Comparison of ENCODE assay signal across 2 cellular contexts in the genomic region with DNA sequence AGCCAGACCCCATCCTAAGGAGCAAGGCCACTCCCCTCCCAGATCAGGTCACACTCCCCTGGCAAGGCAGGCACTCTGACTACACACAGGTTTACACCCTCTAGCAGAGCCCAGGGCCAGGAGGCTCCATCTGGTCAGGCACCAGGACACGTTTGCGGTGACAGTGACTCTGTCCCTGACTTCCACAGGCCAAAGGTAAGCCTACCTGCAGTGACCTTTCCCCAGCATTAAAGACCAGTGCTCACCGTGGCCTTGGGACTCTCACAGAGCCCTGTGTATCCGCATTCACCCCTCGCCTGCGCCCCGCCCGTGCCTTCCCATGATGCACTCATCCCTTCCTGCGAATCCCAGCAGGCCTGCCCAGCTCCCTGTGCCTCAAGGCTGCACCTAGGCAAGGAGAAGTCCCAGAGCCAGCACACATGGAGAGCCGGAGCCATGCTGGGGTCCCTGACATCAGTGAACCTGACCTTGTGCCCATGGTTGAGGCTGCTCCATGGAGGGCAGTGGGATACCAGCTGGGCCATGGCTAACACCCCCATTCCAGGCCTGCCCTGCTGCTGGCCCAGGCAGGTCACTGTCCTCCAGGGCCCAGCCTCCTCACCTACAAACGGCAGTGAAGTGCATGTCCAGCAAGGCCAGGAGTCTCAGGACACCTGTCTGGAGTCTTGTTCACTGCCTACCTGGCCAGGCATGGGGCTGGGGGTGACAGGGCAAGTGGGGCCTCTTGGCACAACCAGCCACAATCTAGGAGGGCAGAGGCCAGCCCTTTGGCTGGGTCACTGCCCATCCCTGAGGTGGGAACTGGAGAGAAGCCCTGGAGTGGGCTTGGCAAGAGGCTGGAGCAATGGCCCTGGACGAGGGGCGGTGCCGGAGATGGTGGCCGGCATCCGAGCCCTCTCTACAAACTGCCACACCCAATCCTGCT.
TF ChIP-seq lines count a peak whose summit lies in the region.

No MANE protein-coding gene starts in this region.

TF ChIP-seq in WTC11, 78 proteins besides CTCF, POLR2A, EP300 and RAD21:
- TF ChIP-seq JUN (CRISPR knock-in tag; IDR thresholded peaks at IDR 0.05): no peak
- no peak for TF ChIP-seq ZNF138 (CRISPR knock-in tag; conservative IDR thresholded peaks at IDR 0.05)
- no peak for TF ChIP-seq KAT7 (CRISPR knock-in tag; IDR thresholded peaks at IDR 0.05; ENCODE audit: borderline replicate concordance)
- no peak for TF ChIP-seq ELF4 (CRISPR knock-in tag; IDR thresholded peaks at IDR 0.05; ENCODE audit: low read depth)
- no peak for TF ChIP-seq SMAD4 (CRISPR knock-in tag; IDR thresholded peaks at IDR 0.05)
- TF ChIP-seq CREB1 (CRISPR knock-in tag; IDR thresholded peaks at IDR 0.05): no peak
- TF ChIP-seq, protein P1, sequence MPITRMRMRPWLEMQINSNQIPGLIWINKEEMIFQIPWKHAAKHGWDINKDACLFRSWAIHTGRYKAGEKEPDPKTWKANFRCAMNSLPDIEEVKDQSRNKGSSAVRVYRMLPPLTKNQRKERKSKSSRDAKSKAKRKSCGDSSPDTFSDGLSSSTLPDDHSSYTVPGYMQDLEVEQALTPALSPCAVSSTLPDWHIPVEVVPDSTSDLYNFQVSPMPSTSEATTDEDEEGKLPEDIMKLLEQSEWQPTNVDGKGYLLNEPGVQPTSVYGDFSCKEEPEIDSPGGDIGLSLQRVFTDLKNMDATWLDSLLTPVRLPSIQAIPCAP (CRISPR knock-in tag; IDR thresholded peaks at IDR 0.05): no peak
- TF ChIP-seq SMAD3 (CRISPR knock-in tag; IDR thresholded peaks at IDR 0.05; ENCODE audit: borderline replicate concordance): no peak
- no peak for TF ChIP-seq TCF7 (CRISPR knock-in tag; IDR thresholded peaks at IDR 0.05; ENCODE audit: low read depth)
- TF ChIP-seq TEAD4 (CRISPR knock-in tag; IDR thresholded peaks at IDR 0.05): no peak
- no peak for TF ChIP-seq NR2C2 (CRISPR knock-in tag; IDR thresholded peaks at IDR 0.05)
- TF ChIP-seq ZNF121 (CRISPR knock-in tag; IDR thresholded peaks at IDR 0.05): no peak
- TF ChIP-seq CREM (CRISPR knock-in tag; IDR thresholded peaks at IDR 0.05): no peak
- no peak for TF ChIP-seq RORB (CRISPR knock-in tag; IDR thresholded peaks at IDR 0.05)

TF ChIP-seq in HepG2, 621 proteins besides CTCF, POLR2A, EP300 and RAD21 (continues in another document):
- TF ChIP-seq, protein P2, sequence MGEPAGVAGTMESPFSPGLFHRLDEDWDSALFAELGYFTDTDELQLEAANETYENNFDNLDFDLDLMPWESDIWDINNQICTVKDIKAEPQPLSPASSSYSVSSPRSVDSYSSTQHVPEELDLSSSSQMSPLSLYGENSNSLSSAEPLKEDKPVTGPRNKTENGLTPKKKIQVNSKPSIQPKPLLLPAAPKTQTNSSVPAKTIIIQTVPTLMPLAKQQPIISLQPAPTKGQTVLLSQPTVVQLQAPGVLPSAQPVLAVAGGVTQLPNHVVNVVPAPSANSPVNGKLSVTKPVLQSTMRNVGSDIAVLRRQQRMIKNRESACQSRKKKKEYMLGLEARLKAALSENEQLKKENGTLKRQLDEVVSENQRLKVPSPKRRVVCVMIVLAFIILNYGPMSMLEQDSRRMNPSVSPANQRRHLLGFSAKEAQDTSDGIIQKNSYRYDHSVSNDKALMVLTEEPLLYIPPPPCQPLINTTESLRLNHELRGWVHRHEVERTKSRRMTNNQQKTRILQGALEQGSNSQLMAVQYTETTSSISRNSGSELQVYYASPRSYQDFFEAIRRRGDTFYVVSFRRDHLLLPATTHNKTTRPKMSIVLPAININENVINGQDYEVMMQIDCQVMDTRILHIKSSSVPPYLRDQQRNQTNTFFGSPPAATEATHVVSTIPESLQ (CRISPR knock-in tag; conservative IDR thresholded peaks at IDR 0.05): no peak
- TF ChIP-seq ZFP41 (CRISPR knock-in tag; IDR thresholded peaks at IDR 0.05; ENCODE audit: borderline replicate concordance): peak; percentile 66; the same call in 1 of the 2 replicates
- TF ChIP-seq ZMAT3 (CRISPR knock-in tag; conservative IDR thresholded peaks at IDR 0.05): no peak
- TF ChIP-seq TARDBP (CRISPR knock-in tag; IDR thresholded peaks at IDR 0.05): peak; percentile 69; the same call in 1 of the 2 replicates
- no peak for TF ChIP-seq KLF6 (CRISPR knock-in tag; IDR thresholded peaks at IDR 0.05)
- no peak for TF ChIP-seq ZNF761 (CRISPR knock-in tag; conservative IDR thresholded peaks at IDR 0.05)
- TF ChIP-seq ZNF670 (CRISPR knock-in tag; IDR thresholded peaks at IDR 0.05; ENCODE audit: borderline replicate concordance): no peak
- no peak for TF ChIP-seq FOXK2 (IDR thresholded peaks at IDR 0.05)
- TF ChIP-seq, protein P3, sequence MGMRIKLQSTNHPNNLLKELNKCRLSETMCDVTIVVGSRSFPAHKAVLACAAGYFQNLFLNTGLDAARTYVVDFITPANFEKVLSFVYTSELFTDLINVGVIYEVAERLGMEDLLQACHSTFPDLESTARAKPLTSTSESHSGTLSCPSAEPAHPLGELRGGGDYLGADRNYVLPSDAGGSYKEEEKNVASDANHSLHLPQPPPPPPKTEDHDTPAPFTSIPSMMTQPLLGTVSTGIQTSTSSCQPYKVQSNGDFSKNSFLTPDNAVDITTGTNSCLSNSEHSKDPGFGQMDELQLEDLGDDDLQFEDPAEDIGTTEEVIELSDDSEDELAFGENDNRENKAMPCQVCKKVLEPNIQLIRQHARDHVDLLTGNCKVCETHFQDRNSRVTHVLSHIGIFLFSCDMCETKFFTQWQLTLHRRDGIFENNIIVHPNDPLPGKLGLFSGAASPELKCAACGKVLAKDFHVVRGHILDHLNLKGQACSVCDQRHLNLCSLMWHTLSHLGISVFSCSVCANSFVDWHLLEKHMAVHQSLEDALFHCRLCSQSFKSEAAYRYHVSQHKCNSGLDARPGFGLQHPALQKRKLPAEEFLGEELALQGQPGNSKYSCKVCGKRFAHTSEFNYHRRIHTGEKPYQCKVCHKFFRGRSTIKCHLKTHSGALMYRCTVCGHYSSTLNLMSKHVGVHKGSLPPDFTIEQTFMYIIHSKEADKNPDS (CRISPR knock-in tag; IDR thresholded peaks at IDR 0.05): no peak
- TF ChIP-seq, protein P4, sequence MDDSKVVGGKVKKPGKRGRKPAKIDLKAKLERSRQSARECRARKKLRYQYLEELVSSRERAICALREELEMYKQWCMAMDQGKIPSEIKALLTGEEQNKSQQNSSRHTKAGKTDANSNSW (CRISPR knock-in tag; IDR thresholded peaks at IDR 0.05; ENCODE audit: borderline replicate concordance): no peak
- TF ChIP-seq, protein P5, sequence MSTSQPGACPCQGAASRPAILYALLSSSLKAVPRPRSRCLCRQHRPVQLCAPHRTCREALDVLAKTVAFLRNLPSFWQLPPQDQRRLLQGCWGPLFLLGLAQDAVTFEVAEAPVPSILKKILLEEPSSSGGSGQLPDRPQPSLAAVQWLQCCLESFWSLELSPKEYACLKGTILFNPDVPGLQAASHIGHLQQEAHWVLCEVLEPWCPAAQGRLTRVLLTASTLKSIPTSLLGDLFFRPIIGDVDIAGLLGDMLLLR (CRISPR knock-in tag; IDR thresholded peaks at IDR 0.05): no peak; the same call in 1 of the 2 replicates
- peak; percentile 41 for TF ChIP-seq U2AF1 (optimal IDR thresholded peaks at IDR 0.05; ENCODE audit: low read depth, low read length)
- TF ChIP-seq ZBTB42 (CRISPR knock-in tag; IDR thresholded peaks at IDR 0.05): no peak
- no peak for TF ChIP-seq ZNF329 (CRISPR knock-in tag; IDR thresholded peaks at IDR 0.05; ENCODE audit: low read depth)
- TF ChIP-seq TRIM24 (CRISPR knock-in tag; IDR thresholded peaks at IDR 0.05): no peak
- TF ChIP-seq NCOA1 (CRISPR knock-in tag; IDR thresholded peaks at IDR 0.05): 0 out of 2 replicates have a peak, but pooled peaks have one; percentile 27
- TF ChIP-seq ASH2L (IDR thresholded peaks at IDR 0.05; ENCODE audit: insufficient read length, low read depth, low read length): no peak
- TF ChIP-seq, protein P6, sequence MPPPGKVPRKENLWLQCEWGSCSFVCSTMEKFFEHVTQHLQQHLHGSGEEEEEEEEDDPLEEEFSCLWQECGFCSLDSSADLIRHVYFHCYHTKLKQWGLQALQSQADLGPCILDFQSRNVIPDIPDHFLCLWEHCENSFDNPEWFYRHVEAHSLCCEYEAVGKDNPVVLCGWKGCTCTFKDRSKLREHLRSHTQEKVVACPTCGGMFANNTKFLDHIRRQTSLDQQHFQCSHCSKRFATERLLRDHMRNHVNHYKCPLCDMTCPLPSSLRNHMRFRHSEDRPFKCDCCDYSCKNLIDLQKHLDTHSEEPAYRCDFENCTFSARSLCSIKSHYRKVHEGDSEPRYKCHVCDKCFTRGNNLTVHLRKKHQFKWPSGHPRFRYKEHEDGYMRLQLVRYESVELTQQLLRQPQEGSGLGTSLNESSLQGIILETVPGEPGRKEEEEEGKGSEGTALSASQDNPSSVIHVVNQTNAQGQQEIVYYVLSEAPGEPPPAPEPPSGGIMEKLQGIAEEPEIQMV (CRISPR knock-in tag; IDR thresholded peaks at IDR 0.05; ENCODE audit: low read depth): no peak
- TF ChIP-seq JUN (CRISPR knock-in tag; IDR thresholded peaks at IDR 0.05): no peak; the same call in 1 of the 2 replicates
- no peak; the same call in 1 of the 2 replicates for TF ChIP-seq HMG20B (CRISPR knock-in tag; conservative IDR thresholded peaks at IDR 0.05)
- TF ChIP-seq CAMTA2 (CRISPR knock-in tag; IDR thresholded peaks at IDR 0.05; ENCODE audit: borderline replicate concordance): peak; percentile 90; the same call in 1 of the 2 replicates
- TF ChIP-seq BORCS8-MEF2B (CRISPR knock-in tag; IDR thresholded peaks at IDR 0.05): peak; percentile 70
- TF ChIP-seq REPIN1 (CRISPR knock-in tag; IDR thresholded peaks at IDR 0.05; ENCODE audit: borderline replicate concordance, low read depth): peak; percentile 80
- TF ChIP-seq, protein P7, sequence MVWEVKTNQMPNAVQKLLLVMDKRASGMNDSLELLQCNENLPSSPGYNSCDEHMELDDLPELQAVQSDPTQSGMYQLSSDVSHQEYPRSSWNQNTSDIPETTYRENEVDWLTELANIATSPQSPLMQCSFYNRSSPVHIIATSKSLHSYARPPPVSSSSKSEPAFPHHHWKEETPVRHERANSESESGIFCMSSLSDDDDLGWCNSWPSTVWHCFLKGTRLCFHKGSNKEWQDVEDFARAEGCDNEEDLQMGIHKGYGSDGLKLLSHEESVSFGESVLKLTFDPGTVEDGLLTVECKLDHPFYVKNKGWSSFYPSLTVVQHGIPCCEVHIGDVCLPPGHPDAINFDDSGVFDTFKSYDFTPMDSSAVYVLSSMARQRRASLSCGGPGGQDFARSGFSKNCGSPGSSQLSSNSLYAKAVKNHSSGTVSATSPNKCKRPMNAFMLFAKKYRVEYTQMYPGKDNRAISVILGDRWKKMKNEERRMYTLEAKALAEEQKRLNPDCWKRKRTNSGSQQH (CRISPR knock-in tag; IDR thresholded peaks at IDR 0.05; ENCODE audit: low read depth): no peak
- peak; percentile 61; the same call in 1 of the 2 replicates for TF ChIP-seq RBAK (CRISPR knock-in tag; IDR thresholded peaks at IDR 0.05)
- TF ChIP-seq ZNF746 (CRISPR knock-in tag; IDR thresholded peaks at IDR 0.05): no peak
- TF ChIP-seq PITX1 (CRISPR knock-in tag; IDR thresholded peaks at IDR 0.05): peak; percentile 84
- TF ChIP-seq RARA (CRISPR knock-in tag; IDR thresholded peaks at IDR 0.05): peak; percentile 78
- TF ChIP-seq, protein P8, sequence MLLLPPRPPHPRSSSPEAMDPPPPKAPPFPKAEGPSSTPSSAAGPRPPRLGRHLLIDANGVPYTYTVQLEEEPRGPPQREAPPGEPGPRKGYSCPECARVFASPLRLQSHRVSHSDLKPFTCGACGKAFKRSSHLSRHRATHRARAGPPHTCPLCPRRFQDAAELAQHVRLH (CRISPR knock-in tag; IDR thresholded peaks at IDR 0.05; ENCODE audit: borderline replicate concordance, low read depth): no peak; the same call in 1 of the 2 replicates
- TF ChIP-seq, protein P9, sequence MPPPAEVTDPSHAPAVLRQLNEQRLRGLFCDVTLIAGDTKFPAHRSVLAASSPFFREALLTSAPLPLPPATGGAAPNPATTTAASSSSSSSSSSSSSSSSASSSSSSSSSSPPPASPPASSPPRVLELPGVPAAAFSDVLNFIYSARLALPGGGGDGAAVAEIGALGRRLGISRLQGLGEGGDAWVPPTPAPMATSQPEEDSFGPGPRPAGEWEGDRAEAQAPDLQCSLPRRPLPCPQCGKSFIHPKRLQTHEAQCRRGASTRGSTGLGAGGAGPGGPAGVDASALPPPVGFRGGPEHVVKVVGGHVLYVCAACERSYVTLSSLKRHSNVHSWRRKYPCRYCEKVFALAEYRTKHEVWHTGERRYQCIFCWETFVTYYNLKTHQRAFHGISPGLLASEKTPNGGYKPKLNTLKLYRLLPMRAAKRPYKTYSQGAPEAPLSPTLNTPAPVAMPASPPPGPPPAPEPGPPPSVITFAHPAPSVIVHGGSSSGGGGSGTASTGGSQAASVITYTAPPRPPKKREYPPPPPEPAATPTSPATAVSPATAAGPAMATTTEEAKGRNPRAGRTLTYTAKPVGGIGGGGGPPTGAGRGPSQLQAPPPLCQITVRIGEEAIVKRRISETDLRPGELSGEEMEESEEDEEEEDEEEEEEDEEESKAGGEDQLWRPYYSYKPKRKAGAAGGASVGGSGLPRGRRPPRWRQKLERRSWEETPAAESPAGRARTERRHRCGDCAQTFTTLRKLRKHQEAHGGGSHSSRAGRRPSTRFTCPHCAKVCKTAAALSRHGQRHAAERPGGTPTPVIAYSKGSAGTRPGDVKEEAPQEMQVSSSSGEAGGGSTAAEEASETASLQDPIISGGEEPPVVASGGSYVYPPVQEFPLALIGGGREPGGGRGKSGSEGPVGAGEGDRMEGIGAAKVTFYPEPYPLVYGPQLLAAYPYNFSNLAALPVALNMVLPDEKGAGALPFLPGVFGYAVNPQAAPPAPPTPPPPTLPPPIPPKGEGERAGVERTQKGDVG (CRISPR knock-in tag; IDR thresholded peaks at IDR 0.05; ENCODE audit: borderline replicate concordance): peak; percentile 24; the same call in 1 of the 2 replicates
- TF ChIP-seq HDAC6 (IDR thresholded peaks at IDR 0.05; ENCODE audit: low read depth, low read length): no peak
- TF ChIP-seq ISX (CRISPR knock-in tag; conservative IDR thresholded peaks at IDR 0.05): no peak
- TF ChIP-seq ZNF747 (CRISPR knock-in tag; IDR thresholded peaks at IDR 0.05; ENCODE audit: borderline replicate concordance): peak; percentile 42; the same call in 1 of the 2 replicates
- TF ChIP-seq, protein P10, sequence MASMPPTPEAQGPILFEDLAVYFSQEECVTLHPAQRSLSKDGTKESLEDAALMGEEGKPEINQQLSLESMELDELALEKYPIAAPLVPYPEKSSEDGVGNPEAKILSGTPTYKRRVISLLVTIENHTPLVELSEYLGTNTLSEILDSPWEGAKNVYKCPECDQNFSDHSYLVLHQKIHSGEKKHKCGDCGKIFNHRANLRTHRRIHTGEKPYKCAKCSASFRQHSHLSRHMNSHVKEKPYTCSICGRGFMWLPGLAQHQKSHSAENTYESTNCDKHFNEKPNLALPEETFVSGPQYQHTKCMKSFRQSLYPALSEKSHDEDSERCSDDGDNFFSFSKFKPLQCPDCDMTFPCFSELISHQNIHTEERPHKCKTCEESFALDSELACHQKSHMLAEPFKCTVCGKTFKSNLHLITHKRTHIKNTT (CRISPR knock-in tag; IDR thresholded peaks at IDR 0.05): no peak
- TF ChIP-seq ZSCAN20 (CRISPR knock-in tag; IDR thresholded peaks at IDR 0.05; ENCODE audit: borderline replicate concordance): no peak
- no peak for TF ChIP-seq MBD4 (IDR thresholded peaks at IDR 0.05; ENCODE audit: borderline replicate concordance, low read length)
- TF ChIP-seq HMGA1 (CRISPR knock-in tag; conservative IDR thresholded peaks at IDR 0.05): no peak
- no peak for TF ChIP-seq PAWR (CRISPR knock-in tag; IDR thresholded peaks at IDR 0.05; ENCODE audit: borderline replicate concordance)
